1 cellular context compared by ENCODE assay signal in genomic region chr5:32282633-32283032, GRCh38.
TF ChIP-seq lines count a peak whose summit lies in the region.

No MANE protein-coding gene starts in this region.

TF ChIP-seq in GM23338, 12 proteins besides CTCF, POLR2A, EP300 and RAD21 (continued from another document):
- TF ChIP-seq ZNF462 (CRISPR knock-in tag; IDR thresholded peaks at IDR 0.05) = no peak
- no peak for TF ChIP-seq REST (IDR thresholded peaks at IDR 0.05; ENCODE audit: unreplicated experiment)
- no peak for TF ChIP-seq CREB1 (CRISPR knock-in tag; IDR thresholded peaks at IDR 0.05; ENCODE audit: low read depth)
- no peak for TF ChIP-seq EZH2 (IDR thresholded peaks at IDR 0.05; ENCODE audit: low read depth, unreplicated experiment)
- no peak for TF ChIP-seq POLR2AphosphoS5 (IDR thresholded peaks at IDR 0.05; ENCODE audit: low read depth)
- TF ChIP-seq ZNF114 (CRISPR knock-in tag; IDR thresholded peaks at IDR 0.05) = no peak
